Comparison of ENCODE assay signal across 8 cellular contexts in genomic region chr3:128426128-128426921, GRCh38. TPM values are rescaled to one million over a fixed set of nuclear protein-coding genes. Genes with fewer than 3 reads are reported as not detected.
DNase-seq lines count a peak whose midpoint lies in the region; ATAC-seq and TF ChIP-seq lines count a peak whose summit lies in the region.

No MANE protein-coding gene starts in this region.

- no peak for TF ChIP-seq POLR2A in heart left ventricle (IDR thresholded peaks at IDR 0.05)

- H3K4me1 ChIP-seq in heart left ventricle: peaks cover 0 to 14% (median 4%) of the 10 kb centered on the region in 12 donors

- CTCF ChIA-PET in RWPE1 (lab: Yijun Ruan, JAX): interaction anchor here (0.5 to 2.5 kb wide), 17 partner anchors 12 to 572 kb away, joined by 3 to 15 read pairs (median 4); no protein-coding TSS in a partner anchor
- CTCF ChIA-PET in activated naive CD4-positive, alpha-beta T cell treated with anti-CD3 and anti-CD28 coated beads for 36 hours (lab: Charles Lee): interaction anchor here (0.7 to 6.7 kb wide), 24 partner anchors 10 to 187 kb away, joined by 3 to 63 read pairs (median 4); no protein-coding TSS in a partner anchor

- WGBS in heart left ventricle, 4 donors: 9 to 13% (median 10%) methylated on average over 42 to 66 of the region's 66 CpGs

- H3K9me3 Mint-ChIP-seq in activated naive CD4-positive, alpha-beta T cell treated with anti-CD3 and anti-CD28 coated beads for 36 hours: no peaks in the 10 kb centered on the region

- TF ChIP-seq CTCF in RWPE1 (conservative IDR thresholded peaks at IDR 0.05; ENCODE audit: low read depth) (peak; percentile 98), heart left ventricle (IDR thresholded peaks at IDR 0.05) (peak; percentile 52 to 99 (median 89))

- H3K27me3 ChIP-seq in heart left ventricle: peaks cover 0 to 30% (median 1%) of the 10 kb centered on the region in 9 donors

- H3K27me3 Mint-ChIP-seq in activated naive CD4-positive, alpha-beta T cell treated with anti-CD3 and anti-CD28 coated beads for 36 hours (ENCODE audit: low read depth): peaks cover 21% of the 10 kb centered on the region

- no peaks in the 10 kb centered on the region for H3K4me1 Mint-ChIP-seq in activated naive CD4-positive, alpha-beta T cell treated with anti-CD3 and anti-CD28 coated beads for 36 hours (ENCODE audit: low read depth)

- DNase-seq in NCI-H748 (lab: John Stamatoyannopoulos, UW; ENCODE audit: unreplicated experiment): peak; percentile 7
- DNase-seq in NCI-H748 treated with DMSO at 0.1 percent for 48 hours (lab: John Stamatoyannopoulos, UW): no peak
- peak; percentile 78 for DNase-seq in RWPE1 (ENCODE audit: low spot score)
- peak; percentile 56 for DNase-seq in activated naive CD4-positive, alpha-beta T cell treated with anti-CD3 and anti-CD28 coated beads for 36 hours
- peak in 4 of 5 donors; percentile 36 to 83 (median 46) for DNase-seq in heart left ventricle
- DNase-seq in sciatic nerve (ENCODE audit: low spot score): no peak
- no peak for DNase-seq in mucosa of gallbladder (ENCODE audit: low spot score)

- ATAC-seq in HG03097 (IDR thresholded peaks at IDR 0.05; ENCODE audit: low FRiP score, unreplicated experiment) (peak; percentile 59), heart left ventricle (peak; percentile 21 to 93 (median 80)), sciatic nerve (peak; percentile 73)

- no peaks in the 10 kb centered on the region for H3K9me3 ChIP-seq in heart left ventricle

- H3K4me3 ChIP-seq in heart left ventricle: peak overlapping the region in 10 of 12 donors; percentile 12 to 50 (median 34)

- no peaks in the 10 kb centered on the region for H3K36me3 Mint-ChIP-seq in activated naive CD4-positive, alpha-beta T cell treated with anti-CD3 and anti-CD28 coated beads for 36 hours (ENCODE audit: low read depth)

- intact Hi-C loops in activated naive CD4-positive, alpha-beta T cell treated with anti-CD3 and anti-CD28 coated beads for 36 hours (cut with micrococcal nuclease): loop anchor here (1.0 to 5.0 kb wide), 6 partner anchors 66 to 349 kb away; no protein-coding TSS in a partner anchor
- intact Hi-C loops in heart left ventricle (cut with DNase I): loop anchor here (1.0 to 10.0 kb wide), 13 partner anchors 56 to 329 kb away; no protein-coding TSS in a partner anchor
- intact Hi-C loops in sciatic nerve (cut with DNase I): loop anchor here (10.0 kb wide), 1 partner anchor 158 kb away; no protein-coding TSS in a partner anchor

- H3K27ac Mint-ChIP-seq in activated naive CD4-positive, alpha-beta T cell treated with anti-CD3 and anti-CD28 coated beads for 36 hours: no peak overlapping the region

- no peak overlapping the region for H3K27ac ChIP-seq in RWPE1
- no peak overlapping the region for H3K27ac ChIP-seq in heart left ventricle

- no peak overlapping the region for H3K4me3 Mint-ChIP-seq in activated naive CD4-positive, alpha-beta T cell treated with anti-CD3 and anti-CD28 coated beads for 36 hours

- no peaks in the 10 kb centered on the region for H3K36me3 ChIP-seq in heart left ventricle

- POLR2A ChIA-PET in RWPE1 (lab: Yijun Ruan, JAX; ENCODE audit: low non-redundant PET): no interaction called here

RNA-seq across cellular contexts. Expression of gene DNAJB8, which starts 40.4 kb away (rescaled TPM):
- not detected for total RNA-seq in activated naive CD4-positive, alpha-beta T cell treated with anti-CD3 and anti-CD28 coated beads for 36 hours
- not detected for total RNA-seq in heart left ventricle
- polyA plus RNA-seq in heart left ventricle: not detected
- total RNA-seq in sciatic nerve: not detected
- not detected for total RNA-seq in mucosa of gallbladder

Comparison
In these comparisons a context has a peak if more than half of its experiments do, and no peak if none do; other contexts are left out.
1. DNase-seq: peak in NCI-H748 (single experiment), RWPE1 (single experiment), activated naive CD4-positive, alpha-beta T cell treated with anti-CD3 and anti-CD28 coated beads for 36 hours (single experiment) and heart left ventricle (4 of 5); none in NCI-H748 treated with DMSO at 0.1 percent for 48 hours (single experiment), sciatic nerve (single experiment) and mucosa of gallbladder (single experiment).
2. Peak in every context shown above with its lines, with median percentiles within 50 percentile points of each other: ATAC-seq.